In the genomic region with DNA sequence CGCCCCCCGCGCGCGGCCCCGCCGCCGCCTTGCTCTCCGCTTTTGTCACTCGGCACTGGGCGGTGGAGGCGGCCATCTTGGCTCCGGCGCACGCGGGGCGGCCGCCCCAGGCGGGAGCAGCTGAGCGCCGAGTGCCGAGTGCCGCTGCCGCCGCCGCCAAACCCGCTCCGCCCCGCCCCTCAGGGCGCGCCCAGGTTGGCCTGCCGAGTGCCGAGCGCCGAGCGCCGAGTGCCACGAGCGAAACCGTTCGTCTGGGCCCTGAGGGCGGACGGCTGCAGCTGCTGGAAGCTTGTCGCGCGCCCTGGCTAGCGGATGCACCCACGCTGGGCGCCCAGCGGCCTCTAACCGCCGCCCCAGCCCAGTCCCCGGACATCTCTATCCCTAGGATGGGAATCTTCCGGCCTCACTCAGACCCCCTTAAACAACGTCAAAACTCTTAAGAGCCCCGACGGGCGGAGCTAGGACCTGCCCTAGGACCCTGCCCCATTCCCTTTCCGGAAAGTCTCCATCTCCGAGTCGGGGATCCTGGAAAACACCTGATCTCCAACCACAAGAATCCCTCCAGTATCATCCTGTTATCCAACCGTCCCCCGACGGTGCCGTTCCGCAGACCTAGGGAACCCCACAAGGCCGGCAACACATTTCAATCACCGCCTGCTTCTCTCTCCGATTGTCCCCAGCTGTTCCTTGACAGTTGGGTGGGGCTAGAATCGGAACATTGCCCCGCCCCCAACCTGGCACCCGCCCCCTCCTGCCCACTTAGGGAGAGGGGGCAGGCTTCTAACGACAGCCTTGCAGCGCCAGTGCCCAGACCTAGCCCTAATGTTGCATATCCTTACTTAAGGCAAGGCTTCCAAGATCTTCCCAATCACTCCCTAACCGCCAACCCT, we compare ENCODE assay signal across 7 cellular contexts. TPM values are rescaled to one million over a fixed set of nuclear protein-coding genes. Genes with fewer than 3 reads are reported as not detected.
DNase-seq lines count a peak whose midpoint lies in the region; ATAC-seq, FAIRE-seq and TF ChIP-seq lines count a peak whose summit lies in the region.

No MANE protein-coding gene starts in this region.

- H3K79me2 ChIP-seq in smooth muscle cell (ENCODE audit: low read depth), result peaks cover 37% of the 10 kb centered on the region

- CTCF ChIA-PET in WTC11 (lab: Charles Lee), result interaction anchor here (1.0 to 1.9 kb wide), 6 partner anchors 14 to 312 kb away, joined by 5 to 22 read pairs (median 8); partner anchors contain the start of gene AKAP8L

- peak overlapping the region; percentile 85 for H3K4me2 ChIP-seq in smooth muscle cell

- FAIRE-seq in bronchial epithelial cell (lab: Jason Lieb, UNC), result no peak

- DNase-seq in NCI-H2196 (lab: John Stamatoyannopoulos, UW; ENCODE audit: unreplicated experiment), result peak; percentile 96
- DNase-seq in WTC11 (ENCODE audit: low spot score), result peak; percentile 93
- DNase-seq in bronchial epithelial cell (ENCODE audit: low read depth), result peak; percentile 58
- DNase-seq in inferior parietal cortex (ENCODE audit: extremely low spot score), result peak; percentile 83
- peak; percentile 74 for DNase-seq in smooth muscle cell (lab: John Stamatoyannopoulos, UW; ENCODE audit: unreplicated experiment)

- peaks cover 9% of the 10 kb centered on the region for H3K36me3 ChIP-seq in bronchial epithelial cell (ENCODE audit: control insufficient read depth, insufficient read depth, low read length)
- no peaks in the 10 kb centered on the region for H3K36me3 ChIP-seq in smooth muscle cell (ENCODE audit: low read depth)

- peak overlapping the region; percentile 98 for H3K4me3 Mint-ChIP-seq in WTC11

- H4K20me1 ChIP-seq in smooth muscle cell (ENCODE audit: low read depth), result peaks cover 39% of the 10 kb centered on the region

- no peak for TF ChIP-seq CTCF in WTC11 (IDR thresholded peaks at IDR 0.05)
- TF ChIP-seq CTCF in bronchial epithelial cell (IDR thresholded peaks at IDR 0.05; ENCODE audit: insufficient read depth, low read length, severe bottlenecking), result no peak
- no peak for TF ChIP-seq CTCF in smooth muscle cell (IDR thresholded peaks at IDR 0.05; ENCODE audit: borderline replicate concordance, insufficient read depth, poor library complexity, severe bottlenecking)

- no peaks in the 10 kb centered on the region for H3K27me3 ChIP-seq in bronchial epithelial cell (ENCODE audit: control insufficient read depth, insufficient read depth, low read length)
- H3K27me3 ChIP-seq in smooth muscle cell (ENCODE audit: low read depth), result no peaks in the 10 kb centered on the region

- POLR2A ChIA-PET in WTC11 (lab: Charles Lee), result interaction anchor here (1.0 to 2.4 kb wide), 3 partner anchors 14 to 123 kb away, joined by 3 to 22 read pairs (median 9); partner anchors contain the start of gene AKAP8L

- no peaks in the 10 kb centered on the region for H3K36me3 Mint-ChIP-seq in WTC11

- H3F3A ChIP-seq in smooth muscle cell (ENCODE audit: low read depth), result peaks cover 4% of the 10 kb centered on the region

- H3K27ac ChIP-seq in smooth muscle cell (ENCODE audit: low read depth), result peak overlapping the region; percentile 23

- H3K27ac Mint-ChIP-seq in WTC11, result peak overlapping the region; percentile 97

- no peaks in the 10 kb centered on the region; the same call in 1 of the 2 replicates for H3K27me3 Mint-ChIP-seq in WTC11 (ENCODE audit: low read depth)

- H3K4me3 ChIP-seq in bronchial epithelial cell (ENCODE audit: low read depth, low read length) (peak overlapping the region; percentile 93), smooth muscle cell (peak overlapping the region; percentile 76)

- TF ChIP-seq POLR2A in GM15510 (IDR thresholded peaks at IDR 0.05; ENCODE audit: borderline replicate concordance, extremely low read depth, insufficient read length), result peak; percentile 68

- WGBS in smooth muscle cell (ENCODE audit: low lambda C conversion rate), result under 1% methylated on average over 61 of the region's 75 CpGs

- no peaks in the 10 kb centered on the region for H3K9me3 Mint-ChIP-seq in WTC11

- peaks cover 19% of the 10 kb centered on the region for H3K4me1 Mint-ChIP-seq in WTC11

- peak overlapping the region; percentile 89 for H2AFZ ChIP-seq in smooth muscle cell (ENCODE audit: low read depth)

- no peaks in the 10 kb centered on the region for H3K9me3 ChIP-seq in smooth muscle cell (replicated peaks; ENCODE audit: low read depth)

- peaks cover 14% of the 10 kb centered on the region for H3K4me1 ChIP-seq in smooth muscle cell (ENCODE audit: low read depth)

- H3K9ac ChIP-seq in smooth muscle cell (ENCODE audit: low read depth), result peak overlapping the region; percentile 47

- ATAC-seq in HG02981 (IDR thresholded peaks at IDR 0.05; ENCODE audit: unreplicated experiment), result peak; percentile 67
- ATAC-seq in WTC11, result peak; percentile 73

TF ChIP-seq in WTC11, 78 proteins besides CTCF, POLR2A, EP300 and RAD21 (continues in another document):
- TF ChIP-seq NFE2L1 (CRISPR knock-in tag; IDR thresholded peaks at IDR 0.05), result 0 out of 2 replicates have a peak, but pooled peaks have one; percentile 23
- TF ChIP-seq, protein P1, sequence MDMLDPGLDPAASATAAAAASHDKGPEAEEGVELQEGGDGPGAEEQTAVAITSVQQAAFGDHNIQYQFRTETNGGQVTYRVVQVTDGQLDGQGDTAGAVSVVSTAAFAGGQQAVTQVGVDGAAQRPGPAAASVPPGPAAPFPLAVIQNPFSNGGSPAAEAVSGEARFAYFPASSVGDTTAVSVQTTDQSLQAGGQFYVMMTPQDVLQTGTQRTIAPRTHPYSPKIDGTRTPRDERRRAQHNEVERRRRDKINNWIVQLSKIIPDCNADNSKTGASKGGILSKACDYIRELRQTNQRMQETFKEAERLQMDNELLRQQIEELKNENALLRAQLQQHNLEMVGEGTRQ (CRISPR knock-in tag; IDR thresholded peaks at IDR 0.05), result peak; percentile 63
- TF ChIP-seq ETV6 (CRISPR knock-in tag; IDR thresholded peaks at IDR 0.05), result 0 out of 2 replicates have a peak, but pooled peaks have one; percentile 18
- no peak for TF ChIP-seq ATF1 (CRISPR knock-in tag; IDR thresholded peaks at IDR 0.05)
- TF ChIP-seq NFATC4 (CRISPR knock-in tag; IDR thresholded peaks at IDR 0.05), result no peak
- TF ChIP-seq, protein P2, sequence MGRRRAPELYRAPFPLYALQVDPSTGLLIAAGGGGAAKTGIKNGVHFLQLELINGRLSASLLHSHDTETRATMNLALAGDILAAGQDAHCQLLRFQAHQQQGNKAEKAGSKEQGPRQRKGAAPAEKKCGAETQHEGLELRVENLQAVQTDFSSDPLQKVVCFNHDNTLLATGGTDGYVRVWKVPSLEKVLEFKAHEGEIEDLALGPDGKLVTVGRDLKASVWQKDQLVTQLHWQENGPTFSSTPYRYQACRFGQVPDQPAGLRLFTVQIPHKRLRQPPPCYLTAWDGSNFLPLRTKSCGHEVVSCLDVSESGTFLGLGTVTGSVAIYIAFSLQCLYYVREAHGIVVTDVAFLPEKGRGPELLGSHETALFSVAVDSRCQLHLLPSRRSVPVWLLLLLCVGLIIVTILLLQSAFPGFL (CRISPR knock-in tag; IDR thresholded peaks at IDR 0.05; ENCODE audit: borderline replicate concordance), result no peak
- TF ChIP-seq FOXK1 (CRISPR knock-in tag; IDR thresholded peaks at IDR 0.05), result peak; percentile 79
- peak; percentile 43; the same call in 1 of the 2 replicates for TF ChIP-seq GABPB1 (CRISPR knock-in tag; IDR thresholded peaks at IDR 0.05)
- peak; percentile 50; the same call in 1 of the 2 replicates for TF ChIP-seq MAX (CRISPR knock-in tag; IDR thresholded peaks at IDR 0.05)
- peak; percentile 85 for TF ChIP-seq E2F5 (CRISPR knock-in tag; IDR thresholded peaks at IDR 0.05)
- TF ChIP-seq SP1 (CRISPR knock-in tag; conservative IDR thresholded peaks at IDR 0.05), result peak; percentile 93
- peak; percentile 27; the same call in 1 of the 2 replicates for TF ChIP-seq TEAD1 (CRISPR knock-in tag; IDR thresholded peaks at IDR 0.05)

RNA-seq across cellular contexts. Expression of gene AKAP8L, which starts 14.1 kb away (rescaled TPM):
- total RNA-seq in WTC11 (2021), result 184 to 231 TPM (median 184 TPM) in 3 replicates
- 75.3 and 78.9 TPM in 2 replicates for total RNA-seq in bronchial epithelial cell
- 61.9 and 92.0 TPM in 2 replicates for total RNA-seq in smooth muscle cell
- polyA plus RNA-seq in smooth muscle cell, result 93.9 and 105 TPM in 2 replicates

RNA-seq across cellular contexts. Expression of gene WIZ, which starts 16.9 kb away (rescaled TPM):
- total RNA-seq in WTC11 (2021) (37.6 to 43.9 TPM (median 40.6 TPM) in 3 replicates), bronchial epithelial cell (2.4 and 4.2 TPM in 2 replicates), smooth muscle cell (13.5 and 23.1 TPM in 2 replicates)
- polyA plus RNA-seq in smooth muscle cell, result 40.5 and 41.5 TPM in 2 replicates

RNA-seq across cellular contexts. Expression of gene RASAL3, which starts 31.5 kb away (rescaled TPM):
- 1.2 to 2.3 TPM (median 1.6 TPM) in 3 replicates for total RNA-seq in WTC11 (2021)
- not detected in 2 replicates for total RNA-seq in bronchial epithelial cell
- not detected in 2 replicates for total RNA-seq in smooth muscle cell
- 0.24 TPM in 1 of 2 replicates, not detected in the other for polyA plus RNA-seq in smooth muscle cell

RNA-seq across cellular contexts. Expression of gene PGLYRP2, which starts 46.4 kb away (rescaled TPM):
- total RNA-seq in WTC11 (2021), result not detected in 3 replicates
- total RNA-seq in bronchial epithelial cell, result not detected in 2 replicates
- not detected in 2 replicates for total RNA-seq in smooth muscle cell
- polyA plus RNA-seq in smooth muscle cell, result not detected in 2 replicates

RNA-seq across cellular contexts. Expression of gene AKAP8, which starts 53.3 kb away (rescaled TPM):
- 49.1 to 65.9 TPM (median 51.3 TPM) in 3 replicates for total RNA-seq in WTC11 (2021)
- total RNA-seq in bronchial epithelial cell, result 16.8 TPM in 2 replicates
- 12.0 and 24.2 TPM in 2 replicates for total RNA-seq in smooth muscle cell
- 19.1 and 27.3 TPM in 2 replicates for polyA plus RNA-seq in smooth muscle cell

Comparison
In these comparisons a context has a peak if more than half of its experiments do, and no peak if none do; other contexts are left out.
1. Peak in every context shown above with its lines: DNase-seq, ATAC-seq, H3K4me3 ChIP-seq and H3K27ac ChIP-seq.